13 cellular contexts compared by ENCODE assay signal in the genomic region with DNA sequence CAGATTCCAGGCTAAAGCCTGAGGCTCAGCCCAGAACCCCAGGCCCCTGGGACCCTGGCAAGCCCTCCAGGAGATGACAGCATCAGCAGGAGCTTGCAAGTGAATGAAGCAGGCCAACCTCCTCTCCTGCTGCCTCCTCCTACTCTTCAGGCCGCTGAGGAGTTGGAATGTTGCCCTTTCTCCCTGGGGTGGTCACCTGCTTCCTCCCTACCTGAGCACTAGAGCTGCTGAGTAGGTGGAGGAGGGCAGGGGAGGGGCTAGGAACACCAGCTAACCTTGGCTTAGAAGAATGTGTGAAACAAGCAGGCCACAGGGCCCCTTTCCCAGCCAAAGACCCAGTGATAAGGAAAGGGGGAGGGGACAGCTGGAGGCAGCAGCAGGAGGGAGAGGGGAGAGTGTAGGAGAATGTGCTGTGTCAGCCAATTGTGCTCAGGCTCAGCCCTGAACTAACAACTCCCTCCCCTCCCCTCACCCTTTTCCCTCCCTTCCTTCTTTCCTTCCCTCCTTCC. TPM values are rescaled to one million over a fixed set of nuclear protein-coding genes. Genes with fewer than 3 reads are reported as not detected.
DNase-seq lines count a peak whose midpoint lies in the region; ATAC-seq and TF ChIP-seq lines count a peak whose summit lies in the region.
"Had no signal": no experiment of that assay in that cellular context is flagged by ENCODE, and none has a peak within 500 bp of the region (broad histone marks: within the 10 kb centered on the region; RNA-seq: fewer than 3 reads in every experiment).

No MANE protein-coding gene starts in this region.

- H3K4me3 ChIP-seq in HUES48 (ENCODE audit: low read depth, low read length) (no peak overlapping the region), smooth muscle cell (no peak overlapping the region)
- H3K4me3 ChIP-seq: thoracic aorta had no signal

- H4K20me1 ChIP-seq in smooth muscle cell (ENCODE audit: low read depth): no peaks in the 10 kb centered on the region

- ATAC-seq in GM18867 (IDR thresholded peaks at IDR 0.05; ENCODE audit: unreplicated experiment): no peak
- ATAC-seq: activated naive CD8-positive, alpha-beta T cell treated with anti-CD3 and anti-CD28 coated beads, Interleukin-2, amount 50 U/mL, for 24 hours; naive thymus-derived CD8-positive, alpha-beta T cell had no signal

- no peaks in the 10 kb centered on the region for H3F3A ChIP-seq in smooth muscle cell (ENCODE audit: low read depth)

- H2AFZ ChIP-seq in smooth muscle cell (ENCODE audit: low read depth): no peak overlapping the region

- WGBS in smooth muscle cell (ENCODE audit: low lambda C conversion rate): 8% methylated on average over 1 of the region's 1 CpG

- H3K9ac ChIP-seq in HUES48 (ENCODE audit: low read depth, low read length) (no peak overlapping the region), smooth muscle cell (ENCODE audit: low read depth) (no peak overlapping the region)

- DNase-seq in astrocyte of the hippocampus (ENCODE audit: low read depth, low spot score): peak; percentile 41
- DNase-seq in kidney tubule cell (ENCODE audit: low spot score): peak; percentile 16
- no peak for DNase-seq in smooth muscle cell (lab: John Stamatoyannopoulos, UW; ENCODE audit: unreplicated experiment)
- DNase-seq in NCI-H2081 (lab: John Stamatoyannopoulos, UW): no peak
- no peak for DNase-seq in activated CD4-positive, alpha-beta T cell treated with anti-CD3 and anti-CD28 coated beads, Interleukin-2, amount 50 U/mL, for 48 hours
- no peak for DNase-seq in DMS114 treated with DMSO at 0.1 percent for 48 hours (lab: John Stamatoyannopoulos, UW; ENCODE audit: unreplicated experiment)
- DNase-seq: activated naive CD8-positive, alpha-beta T cell treated with anti-CD3 and anti-CD28 coated beads, Interleukin-2, amount 50 U/mL, for 24 hours; Kasumi-1; naive thymus-derived CD8-positive, alpha-beta T cell; NCI-H146 had no signal

- no peak for TF ChIP-seq CTCF in smooth muscle cell (IDR thresholded peaks at IDR 0.05; ENCODE audit: borderline replicate concordance, insufficient read depth, poor library complexity, severe bottlenecking)

- H3K36me3 ChIP-seq in HUES48 (ENCODE audit: control insufficient read depth, insufficient read depth, low read length) (no peaks in the 10 kb centered on the region), smooth muscle cell (ENCODE audit: low read depth) (no peaks in the 10 kb centered on the region)
- H3K36me3 ChIP-seq: thoracic aorta had no signal

- H3K9me3 ChIP-seq in HUES48 (ENCODE audit: control insufficient read depth, insufficient read depth, low read length) (peaks cover 35% of the 10 kb centered on the region), smooth muscle cell (replicated peaks; ENCODE audit: low read depth) (no peaks in the 10 kb centered on the region)
- H3K9me3 ChIP-seq: thoracic aorta had no signal

- no peaks in the 10 kb centered on the region for H3K79me2 ChIP-seq in smooth muscle cell (ENCODE audit: low read depth)

- peak overlapping the region; percentile 22 for H3K4me2 ChIP-seq in smooth muscle cell

- H3K4me1 ChIP-seq in HUES48 (ENCODE audit: control insufficient read depth, insufficient read depth, low read length): peaks cover 14% of the 10 kb centered on the region
- H3K4me1 ChIP-seq in smooth muscle cell (ENCODE audit: low read depth): peaks cover 10% of the 10 kb centered on the region

- H3K27me3 ChIP-seq in HUES48 (ENCODE audit: control insufficient read depth, insufficient read depth, low read length) (no peaks in the 10 kb centered on the region), smooth muscle cell (ENCODE audit: low read depth) (no peaks in the 10 kb centered on the region)

- H3K27ac ChIP-seq in HUES48 (ENCODE audit: low read depth, low read length): peak overlapping the region; percentile 71
- peak overlapping the region; percentile 7 for H3K27ac ChIP-seq in smooth muscle cell (ENCODE audit: low read depth)
- H3K27ac ChIP-seq: thoracic aorta had no signal

RNA-seq across cellular contexts. Expression of a gene that starts 58.0 kb away (rescaled TPM):
- total RNA-seq in smooth muscle cell: 30.6 and 59.1 TPM in 2 replicates
- polyA plus RNA-seq in smooth muscle cell: 47.5 and 53.4 TPM in 2 replicates

Comparison
In these comparisons a context has a peak if more than half of its experiments do, and no peak if none do; other contexts are left out.
1. DNase-seq: peak in astrocyte of the hippocampus (single experiment) and kidney tubule cell (single experiment); none in smooth muscle cell (single experiment), NCI-H2081 (0 of 2), activated CD4-positive, alpha-beta T cell treated with anti-CD3 and anti-CD28 coated beads, Interleukin-2, amount 50 U/mL, for 48 hours (0 of 2) and DMS114 treated with DMSO at 0.1 percent for 48 hours (single experiment).